Comparison of ENCODE assay signal across 1 cellular context in the genomic region with DNA sequence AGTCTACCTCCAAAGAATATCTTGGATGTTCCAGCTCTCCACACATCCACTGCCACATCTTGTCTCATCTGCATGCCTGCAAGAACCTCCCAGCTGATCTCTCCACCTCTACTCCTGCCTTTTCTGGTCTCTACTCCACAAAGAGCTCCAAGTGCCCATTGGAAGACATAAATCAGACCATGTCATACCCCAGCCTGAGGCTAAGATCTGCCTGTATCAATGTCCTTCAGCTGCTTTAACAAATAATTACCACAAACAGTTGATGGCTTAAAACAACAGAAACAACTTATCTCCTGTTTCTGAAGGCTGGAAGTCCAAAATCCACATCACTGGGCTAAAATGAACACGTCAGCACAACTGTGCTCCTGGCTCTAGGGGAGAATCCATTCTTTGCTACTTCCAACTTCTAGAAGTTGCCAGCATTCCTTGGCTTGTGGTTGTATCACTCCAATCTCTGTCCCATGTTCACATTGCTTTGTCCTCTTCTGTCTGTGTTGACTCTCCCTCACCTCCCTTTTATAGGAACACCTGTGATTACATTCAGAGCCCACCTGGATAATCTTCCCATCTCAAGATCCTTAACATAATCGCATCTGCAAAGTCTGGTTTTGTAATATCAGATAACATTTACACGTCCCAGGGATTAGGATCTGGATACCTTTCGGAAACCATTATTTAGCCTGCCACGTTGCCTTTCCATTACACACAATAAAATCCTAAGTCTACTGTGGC.
A peak's percentile ranks its signal among the peaks of the same experiment; 100 is the strongest.
TF ChIP-seq lines count a peak whose summit lies in the region.

No MANE protein-coding gene starts in this region.

TF ChIP-seq in HEK293, 187 proteins besides CTCF, POLR2A, EP300 and RAD21:
- TF ChIP-seq, protein P1, sequence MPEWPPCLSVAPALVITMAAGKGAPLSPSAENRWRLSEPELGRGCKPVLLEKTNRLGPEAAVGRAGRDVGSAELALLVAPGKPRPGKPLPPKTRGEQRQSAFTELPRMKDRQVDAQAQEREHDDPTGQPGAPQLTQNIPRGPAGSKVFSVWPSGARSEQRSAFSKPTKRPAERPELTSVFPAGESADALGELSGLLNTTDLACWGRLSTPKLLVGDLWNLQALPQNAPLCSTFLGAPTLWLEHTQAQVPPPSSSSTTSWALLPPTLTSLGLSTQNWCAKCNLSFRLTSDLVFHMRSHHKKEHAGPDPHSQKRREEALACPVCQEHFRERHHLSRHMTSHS (tag by site-specific recombination; IDR thresholded peaks at IDR 0.05), result no peak
- peak; percentile 75 for TF ChIP-seq SETDB1 (IDR thresholded peaks at IDR 0.05; ENCODE audit: insufficient read length, low read length)
